1 cellular context compared by ENCODE assay signal in genomic region chr17:37160940-37161339, GRCh38.
TF ChIP-seq lines count a peak whose summit lies in the region.

No MANE protein-coding gene starts in this region.

TF ChIP-seq in A549, 52 proteins besides CTCF, POLR2A, EP300 and RAD21 (continued from another document):
- no peak for TF ChIP-seq HEYL (CRISPR knock-in tag; IDR thresholded peaks at IDR 0.05)
- no peak for TF ChIP-seq MAFK (IDR thresholded peaks at IDR 0.05; ENCODE audit: partially characterized antibody)
- no peak for TF ChIP-seq CHD4 (IDR thresholded peaks at IDR 0.05; ENCODE audit: borderline replicate concordance)
- TF ChIP-seq MYC (IDR thresholded peaks at IDR 0.05; ENCODE audit: borderline replicate concordance, low read length): no peak
- TF ChIP-seq CBX2 (IDR thresholded peaks at IDR 0.05; ENCODE audit: borderline replicate concordance, low read depth): no peak
- no peak for TF ChIP-seq JUNB (IDR thresholded peaks at IDR 0.05)
- TF ChIP-seq TFCP2L1 (CRISPR knock-in tag; IDR thresholded peaks at IDR 0.05): no peak
- no peak for TF ChIP-seq JUN (IDR thresholded peaks at IDR 0.05)
- no peak for TF ChIP-seq RFX5 (IDR thresholded peaks at IDR 0.05)
- no peak for TF ChIP-seq USF2 (IDR thresholded peaks at IDR 0.05)
- no peak for TF ChIP-seq ZFP36 (IDR thresholded peaks at IDR 0.05; ENCODE audit: borderline replicate concordance, partially characterized antibody)
- TF ChIP-seq ATOH8 (CRISPR knock-in tag; IDR thresholded peaks at IDR 0.05; ENCODE audit: low read depth): no peak
- no peak for TF ChIP-seq HOXB5 (CRISPR knock-in tag; IDR thresholded peaks at IDR 0.05)
- TF ChIP-seq REST (IDR thresholded peaks at IDR 0.05): no peak
- no peak for TF ChIP-seq NPAS2 (CRISPR knock-in tag; IDR thresholded peaks at IDR 0.05; ENCODE audit: borderline replicate concordance)
